Comparison of ENCODE assay signal across 18 cellular contexts in genomic region chr2:100031604-100032003, GRCh38.
DNase-seq lines count a peak whose midpoint lies in the region; ATAC-seq and TF ChIP-seq lines count a peak whose summit lies in the region.
"Had no signal": no experiment of that assay in that cellular context is flagged by ENCODE, and none has a peak within 500 bp of the region (broad histone marks: within the 10 kb centered on the region; RNA-seq: fewer than 3 reads in every experiment).

No MANE protein-coding gene starts in this region.

- H3K9me3 ChIP-seq in left lung: no peaks in the 10 kb centered on the region
- H3K9me3 ChIP-seq: A549, BLaER1 had no signal

- DNase-seq in left lung: no peak
- DNase-seq in HEK293T (ENCODE audit: extremely low spot score): no peak
- DNase-seq: AML-193; CD8-positive, alpha-beta T cell; COR-L47; DMS 273 treated with DMSO at 0.1 percent for 48 hours; DMS79; GDM1; HCEC 1CT; KG1 had no signal

- H3K36me3 ChIP-seq in left lung (no peaks in the 10 kb centered on the region), urinary bladder (ENCODE audit: insufficient read depth) (no peaks in the 10 kb centered on the region)
- H3K36me3 ChIP-seq: BLaER1 had no signal

- peaks cover 0 to 3% of the 10 kb centered on the region in 2 donors for H3K4me1 ChIP-seq in left lung
- H3K4me1 ChIP-seq in urinary bladder (ENCODE audit: insufficient read depth): no peaks in the 10 kb centered on the region
- H3K4me1 ChIP-seq: A549, BLaER1 had no signal

- intact Hi-C loops in left lung (cut with DNase I): no loop called here

- ATAC-seq in left lung (peak; percentile 33), GM21360 (IDR thresholded peaks at IDR 0.05; ENCODE audit: unreplicated experiment) (no peak), HG02763 (IDR thresholded peaks at IDR 0.05; ENCODE audit: unreplicated experiment) (no peak)
- ATAC-seq: A549; CD8-positive, alpha-beta T cell; GM23338 had no signal

- no peaks in the 10 kb centered on the region for H3K27me3 ChIP-seq in left lung
- H3K27me3 ChIP-seq: BLaER1 had no signal

- TF ChIP-seq CTCF in 22Rv1 (IDR thresholded peaks at IDR 0.05) (no peak), C4-2B (conservative IDR thresholded peaks at IDR 0.05) (no peak), left lung (IDR thresholded peaks at IDR 0.05) (no peak)

- H3K27ac ChIP-seq in 22Rv1: peak overlapping the region; percentile 78
- H3K27ac ChIP-seq in C4-2B: peak overlapping the region; percentile 85
- no peak overlapping the region for H3K27ac ChIP-seq in left lung
- H3K27ac ChIP-seq in urinary bladder (ENCODE audit: low read depth): peak overlapping the region; percentile 18
- H3K27ac ChIP-seq: A549, BLaER1 had no signal

- WGBS in urinary bladder: 78% methylated on average over 2 of the region's 2 CpGs

- CTCF ChIA-PET in HEK293T (lab: Yijun Ruan, JAX): no interaction called here

- H3K4me3 ChIP-seq in left lung: no peak overlapping the region
- no peak overlapping the region for H3K4me3 ChIP-seq in urinary bladder (ENCODE audit: low read depth, low read length)
- H3K4me3 ChIP-seq: A549, BLaER1, GM23338 had no signal

- POLR2A ChIA-PET in HEK293T (lab: Yijun Ruan, JAX): no interaction called here

TF ChIP-seq in HEK293T, 16 proteins besides CTCF, POLR2A, EP300 and RAD21:
- TF ChIP-seq ARNT (IDR thresholded peaks at IDR 0.05): no peak
- TF ChIP-seq NFRKB (IDR thresholded peaks at IDR 0.05): no peak
- no peak for TF ChIP-seq PKNOX1 (IDR thresholded peaks at IDR 0.05)
- no peak for TF ChIP-seq FOXA1 (IDR thresholded peaks at IDR 0.05)
- TF ChIP-seq SP1 (IDR thresholded peaks at IDR 0.05): no peak
- TF ChIP-seq ELF4 (IDR thresholded peaks at IDR 0.05): no peak

Comparison
In these comparisons a context has a peak if more than half of its experiments do, and no peak if none do; other contexts are left out.
1. H3K27ac ChIP-seq: peak in 22Rv1 (single experiment), C4-2B (single experiment) and urinary bladder (single experiment); none in left lung (0 of 2).